ENCODE assay signal across 1 cellular context in genomic region chr12:29428630-29429029, GRCh38.
TF ChIP-seq lines count a peak whose summit lies in the region.

No MANE protein-coding gene starts in this region.

TF ChIP-seq in K562, 482 proteins besides CTCF, POLR2A, EP300 and RAD21 (continued from another document):
- TF ChIP-seq, protein P1, sequence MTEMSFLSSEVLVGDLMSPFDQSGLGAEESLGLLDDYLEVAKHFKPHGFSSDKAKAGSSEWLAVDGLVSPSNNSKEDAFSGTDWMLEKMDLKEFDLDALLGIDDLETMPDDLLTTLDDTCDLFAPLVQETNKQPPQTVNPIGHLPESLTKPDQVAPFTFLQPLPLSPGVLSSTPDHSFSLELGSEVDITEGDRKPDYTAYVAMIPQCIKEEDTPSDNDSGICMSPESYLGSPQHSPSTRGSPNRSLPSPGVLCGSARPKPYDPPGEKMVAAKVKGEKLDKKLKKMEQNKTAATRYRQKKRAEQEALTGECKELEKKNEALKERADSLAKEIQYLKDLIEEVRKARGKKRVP (CRISPR knock-in tag; IDR thresholded peaks at IDR 0.05): peak; percentile 47; the same call in 1 of the 2 replicates
- peak; percentile 87 for TF ChIP-seq POLR2H (tag; IDR thresholded peaks at IDR 0.05; ENCODE audit: low read depth)
- TF ChIP-seq POLR3A (IDR thresholded peaks at IDR 0.05; ENCODE audit: borderline replicate concordance, extremely low read depth, insufficient read depth, insufficient read length): peak; percentile 49
- no peak for TF ChIP-seq NR2C2 (CRISPR knock-in tag; IDR thresholded peaks at IDR 0.05)
- peak; percentile 56; the same call in 1 of the 2 replicates for TF ChIP-seq NR2C2 (tag; IDR thresholded peaks at IDR 0.05)
- peak; percentile 64 for TF ChIP-seq CEBPB (tag; IDR thresholded peaks at IDR 0.05)
- TF ChIP-seq PKNOX1 (IDR thresholded peaks at IDR 0.05): 0 out of 2 replicates have a peak, but pooled peaks have one; percentile 16
